Comparison of ENCODE assay signal across 8 cellular contexts in genomic region chr4:90419124-90419711, GRCh38.
DNase-seq lines count a peak whose midpoint lies in the region; ATAC-seq and TF ChIP-seq lines count a peak whose summit lies in the region.

No MANE protein-coding gene starts in this region.

- peak; percentile 30 for TF ChIP-seq CTCF in Calu3 (IDR thresholded peaks at IDR 0.05; ENCODE audit: unreplicated experiment)

- no peaks in the 10 kb centered on the region for H3K9me3 Mint-ChIP-seq in Calu3 (ENCODE audit: low read depth, unreplicated experiment)

- H3K27me3 Mint-ChIP-seq in Calu3 (ENCODE audit: unreplicated experiment) = no peaks in the 10 kb centered on the region

- no peaks in the 10 kb centered on the region for H3K36me3 Mint-ChIP-seq in Calu3 (ENCODE audit: insufficient read depth, unreplicated experiment)

- CTCF ChIA-PET in Calu3 (lab: Charles Lee) = interaction anchor here (0.7 to 1.5 kb wide), 3 partner anchors 673 to 1880 kb away, joined by 3 to 21 read pairs (median 6); no protein-coding TSS in a partner anchor

- BruUV-seq in Calu3 (replicated peaks; lab: Mats Ljungman, UMichigan) = no TSS peak

- DNase-seq in Calu3 (no peak), NCI-H2196 treated with DMSO at 0.1 percent for 48 hours (lab: John Stamatoyannopoulos, UW; ENCODE audit: unreplicated experiment) (peak; percentile 0), cerebellum (ENCODE audit: low spot score) (peak; percentile 57), midbrain (lab: John Stamatoyannopoulos, UW) (peak; percentile 38)
- DNase-seq in activated CD4-positive, alpha-beta T cell treated with anti-CD3 and anti-CD28 coated beads, Interleukin-2, amount 50 U/mL, for 48 hours = no peak
- DNase-seq in activated CD8-positive, alpha-beta memory T cell treated with anti-CD3 and anti-CD28 coated beads for 24 hours = no peak

- intact Hi-C loops in Calu3 (cut with micrococcal nuclease; ENCODE audit: unreplicated experiment) = loop anchor here (1.0 to 5.0 kb wide), 6 partner anchors 102 to 1083 kb away; no protein-coding TSS in a partner anchor

- ATAC-seq in GM18873 (IDR thresholded peaks at IDR 0.05; ENCODE audit: low FRiP score, unreplicated experiment) = peak; percentile 81
- ATAC-seq in HG03066 (IDR thresholded peaks at IDR 0.05; ENCODE audit: low read depth, unreplicated experiment) = peak; percentile 90

- no peak overlapping the region for H3K4me3 Mint-ChIP-seq in Calu3 (ENCODE audit: low read depth, unreplicated experiment)

- H3K27ac Mint-ChIP-seq in Calu3 (ENCODE audit: unreplicated experiment) = no peak overlapping the region

- H3K4me1 Mint-ChIP-seq in Calu3 (ENCODE audit: low read depth, unreplicated experiment) = no peaks in the 10 kb centered on the region

Comparison
In these comparisons a context has a peak if more than half of its experiments do, and no peak if none do; other contexts are left out.
1. DNase-seq: peak in NCI-H2196 treated with DMSO at 0.1 percent for 48 hours (single experiment), cerebellum (single experiment) and midbrain (single experiment); none in Calu3 (single experiment), activated CD4-positive, alpha-beta T cell treated with anti-CD3 and anti-CD28 coated beads, Interleukin-2, amount 50 U/mL, for 48 hours (0 of 2) and activated CD8-positive, alpha-beta memory T cell treated with anti-CD3 and anti-CD28 coated beads for 24 hours (single experiment).